Comparison of ENCODE assay signal across 27 cellular contexts in genomic region chr11:32141886-32142546, GRCh38.
"Had no signal": no experiment of that assay in that cellular context is flagged by ENCODE, and none has a peak within 500 bp of the region (broad histone marks: within the 10 kb centered on the region; RNA-seq: fewer than 3 reads in every experiment).

No MANE protein-coding gene starts in this region.

- H3K9ac ChIP-seq: parathyroid adenoma had no signal

- H3K36me3 ChIP-seq: esophagus squamous epithelium, heart right ventricle, left ventricle myocardium inferior, lower lobe of right lung, neutrophil, right lobe of liver, thyroid gland, vagina had no signal

- H3K4me1 Mint-ChIP-seq: memory B cell, naive B cell had no signal

- H3K4me2 ChIP-seq: smooth muscle cell had no signal

- H3K4me1 ChIP-seq: esophagus squamous epithelium, left ventricle myocardium inferior, lower lobe of right lung, thyroid gland, vagina had no signal

- FAIRE-seq: endometrium, kidney had no signal

- H3K36me3 Mint-ChIP-seq: memory B cell, naive B cell had no signal

- H3K4me3 Mint-ChIP-seq: memory B cell; naive B cell; stimulated activated naive CD8-positive, alpha-beta T cell treated with anti-CD3 and anti-CD28 coated beads, Interleukin-15, amount 100 ng/mL, for 72 hours had no signal

- H3K4me3 ChIP-seq: esophagus squamous epithelium, heart right ventricle, left ventricle myocardium inferior, lower lobe of right lung, right lobe of liver, smooth muscle cell, thyroid gland, vagina had no signal

- ATAC-seq: effector memory CD8-positive, alpha-beta T cell; heart right ventricle; lower lobe of right lung; stimulated activated naive CD8-positive, alpha-beta T cell treated with anti-CD3 and anti-CD28 coated beads, Interleukin-15, amount 100 ng/mL, for 72 hours had no signal

- H3K27ac ChIP-seq: esophagus squamous epithelium, left ventricle myocardium inferior, lower lobe of right lung, neutrophil, parathyroid adenoma, right lobe of liver, thyroid gland, vagina had no signal

- H3K9me3 ChIP-seq: esophagus squamous epithelium, heart right ventricle, left ventricle myocardium inferior, lower lobe of right lung, neutrophil, right lobe of liver, thyroid gland, vagina had no signal

- H3K79me2 ChIP-seq: parathyroid adenoma had no signal

- H3K9me3 Mint-ChIP-seq: effector memory CD8-positive, alpha-beta T cell; stimulated activated naive CD8-positive, alpha-beta T cell treated with anti-CD3 and anti-CD28 coated beads, Interleukin-15, amount 100 ng/mL, for 72 hours had no signal

- DNase-seq: cortex of kidney; erythroblast; esophagus squamous epithelium; foreskin melanocyte; glutamatergic neuron; heart right ventricle; hypothalamus; kidney; left ventricle myocardium inferior; lower lobe of right lung; naive B cell; right lobe of liver; stimulated activated CD4-positive, alpha-beta T cell treated with anti-CD3 and anti-CD28 coated beads, Interleukin-12 subunit alpha, Interleukin-12 subunit beta, amount 100 ng/mL, for 4 hours; stimulated activated CD4-positive, alpha-beta T cell treated with anti-CD3 and anti-CD28 coated beads, Interleukin-1b, Interleukin-23, amount 100 ng/mL, for 48 hours; stimulated activated CD4-positive, alpha-beta T cell treated with anti-CD3 and anti-CD28 coated beads, Interleukin-4, amount 100 ng/mL, for 1 hour; stimulated activated CD8-positive, alpha-beta memory T cell treated with anti-CD3 and anti-CD28 coated beads, Interleukin-4, amount 100 ng/mL, for 48 hours; stimulated activated naive CD4-positive, alpha-beta T cell; stimulated activated naive CD8-positive, alpha-beta T cell treated with anti-CD3 and anti-CD28 coated beads, Interleukin-15, amount 100 ng/mL, for 72 hours; thyroid gland had no signal

- H3K27me3 ChIP-seq: esophagus squamous epithelium, heart right ventricle, neutrophil, right lobe of liver, thyroid gland, vagina had no signal

- H3K27ac Mint-ChIP-seq: memory B cell; naive B cell; progenitor cell of endocrine pancreas; stimulated activated naive CD8-positive, alpha-beta T cell treated with anti-CD3 and anti-CD28 coated beads, Interleukin-15, amount 100 ng/mL, for 72 hours had no signal

- H2AFZ ChIP-seq: parathyroid adenoma had no signal
